In genomic region chr18:54806526-54806925, GRCh38 we compare ENCODE assay signal across 1 cellular context.
TF ChIP-seq lines count a peak whose summit lies in the region.

No MANE protein-coding gene starts in this region.

TF ChIP-seq in IMR-90, 13 proteins besides CTCF, POLR2A, EP300 and RAD21 (continued from another document):
- TF ChIP-seq ELK1 (IDR thresholded peaks at IDR 0.05; ENCODE audit: borderline replicate concordance, low read depth, low read length) (no peak), MXI1 (IDR thresholded peaks at IDR 0.05; ENCODE audit: borderline replicate concordance, low read depth, low read length) (no peak), FOS (IDR thresholded peaks at IDR 0.05; ENCODE audit: low read depth, low read length) (no peak)
